ENCODE assay signal across 23 cellular contexts in genomic region chr1:157460381-157460780, GRCh38.
DNase-seq lines count a peak whose midpoint lies in the region; ATAC-seq and TF ChIP-seq lines count a peak whose summit lies in the region.
"Had no signal": no experiment of that assay in that cellular context is flagged by ENCODE, and none has a peak within 500 bp of the region (broad histone marks: within the 10 kb centered on the region; RNA-seq: fewer than 3 reads in every experiment).

No MANE protein-coding gene starts in this region.

- DNase-seq in NCI-H524 (lab: John Stamatoyannopoulos, UW) (peak; percentile 89 to 97), NCI-H82 (lab: John Stamatoyannopoulos, UW) (peak; percentile 96), WERI-Rb-1 (peak; percentile 91), D341Med (ENCODE audit: low spot score) (no peak), nucleus accumbens (lab: John Stamatoyannopoulos, UW) (no peak)
- DNase-seq: 8988T; ACHN; BE2C; C1 segment of cervical spinal cord; CD4-positive, alpha-beta memory T cell; CD4-positive, CD25-positive, alpha-beta regulatory T cell; CD8-positive, alpha-beta memory T cell; COR-L47; DMS 273 treated with DMSO at 0.1 percent for 48 hours; DMS153; DMS53; DMS79; DND-41; EL; GDM1 had no signal

- peaks cover 9% of the 10 kb centered on the region for H3K9me3 ChIP-seq in WERI-Rb-1 (ENCODE audit: severe bottlenecking)
- H3K9me3 ChIP-seq: BE2C, BLaER1 had no signal

- no peaks in the 10 kb centered on the region for H3K36me3 ChIP-seq in WERI-Rb-1
- H3K36me3 ChIP-seq: BE2C, BLaER1 had no signal

- H3K4me3 ChIP-seq in WERI-Rb-1 (ENCODE audit: low read depth, low read length): no peak overlapping the region
- H3K4me3 ChIP-seq: BLaER1, GM12878 had no signal

- TF ChIP-seq CTCF in WERI-Rb-1 (IDR thresholded peaks at IDR 0.05; ENCODE audit: low read depth, low read length): no peak

- ATAC-seq in GM21723 (IDR thresholded peaks at IDR 0.05; ENCODE audit: unreplicated experiment): no peak
- ATAC-seq: GM12878 had no signal

- peak overlapping the region; percentile 69 for H3K27ac ChIP-seq in WERI-Rb-1
- H3K27ac ChIP-seq: BLaER1 had no signal

- H3K27me3 ChIP-seq in WERI-Rb-1 (ENCODE audit: insufficient read depth, low read depth, severe bottlenecking): no peaks in the 10 kb centered on the region
- H3K27me3 ChIP-seq: BE2C, BLaER1 had no signal

Comparison
In these comparisons a context has a peak if more than half of its experiments do, and no peak if none do; other contexts are left out.
1. DNase-seq: peak in NCI-H524 (2 of 2), NCI-H82 (single experiment) and WERI-Rb-1 (single experiment); none in D341Med (single experiment) and nucleus accumbens (0 of 56).